In the genomic region with DNA sequence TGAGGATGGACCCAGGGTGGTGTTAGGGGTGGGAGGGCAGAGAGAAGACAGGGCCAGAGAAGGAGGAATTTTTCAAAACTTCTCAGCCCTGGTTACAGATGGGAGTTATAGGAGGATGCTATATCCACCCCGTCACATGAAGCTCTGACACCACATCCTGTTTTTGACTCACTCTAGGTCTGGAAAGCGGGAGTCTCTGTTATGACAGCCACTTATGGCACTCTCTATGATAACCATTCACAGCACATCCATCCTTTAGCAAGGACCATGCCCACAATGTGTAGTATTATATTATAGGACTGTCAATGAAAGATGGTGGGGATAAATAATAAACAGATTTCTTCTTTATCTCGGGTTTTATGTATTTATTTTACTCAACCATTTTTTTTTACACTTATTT, we compare ENCODE assay signal across 17 cellular contexts.
DNase-seq lines count a peak whose midpoint lies in the region; ATAC-seq and TF ChIP-seq lines count a peak whose summit lies in the region.
"Had no signal": no experiment of that assay in that cellular context is flagged by ENCODE, and none has a peak within 500 bp of the region (broad histone marks: within the 10 kb centered on the region; RNA-seq: fewer than 3 reads in every experiment).

No MANE protein-coding gene starts in this region.

- H2BK5ac ChIP-seq in mesenchymal stem cell (ENCODE audit: low read depth, low read length, poor library complexity, severe bottlenecking): no peak overlapping the region

- H2BK12ac ChIP-seq in mesenchymal stem cell (ENCODE audit: low read length in 2 of 2): no peak overlapping the region

- H3K4ac ChIP-seq in mesenchymal stem cell (ENCODE audit: low read depth in 1 of 2, low read length in 2 of 2): no peak overlapping the region

- H4K91ac ChIP-seq in mesenchymal stem cell (ENCODE audit: low read length): no peak overlapping the region

- H3K23ac ChIP-seq in mesenchymal stem cell (ENCODE audit: low read length in 2 of 2): no peak overlapping the region

- no peak overlapping the region for H2BK120ac ChIP-seq in mesenchymal stem cell (ENCODE audit: low read depth, low read length)

- DNase-seq in Daoy (ENCODE audit: low read depth): peak; percentile 41
- DNase-seq in LHCN-M2 (ENCODE audit: low read depth): peak; percentile 31
- DNase-seq in brain microvascular endothelial cell: peak; percentile 72
- peak; percentile 22 for DNase-seq in mesenchymal stem cell
- DNase-seq in foreskin melanocyte: no peak
- no peak for DNase-seq in NCI-H1436 treated with DMSO at 0.1 percent for 48 hours (lab: John Stamatoyannopoulos, UW)
- DNase-seq in coronary artery (ENCODE audit: low spot score): no peak
- DNase-seq: Caco-2; CD4-positive, alpha-beta T cell; H7; NCI-H1105 treated with DMSO at 0.1 percent for 48 hours; NCI-H187; NCI-H2107; NCI-H510A treated with DMSO at 0.1 percent for 48 hours; PC-3 had no signal

- no peak overlapping the region for H3K9ac ChIP-seq in mesenchymal stem cell (ENCODE audit: low read length)

- H3K27ac ChIP-seq in brain microvascular endothelial cell: peak overlapping the region; percentile 79
- H3K27ac ChIP-seq in mesenchymal stem cell (ENCODE audit: low read length, poor library complexity, severe bottlenecking): no peak overlapping the region
- H3K27ac ChIP-seq in coronary artery: no peak overlapping the region
- H3K27ac ChIP-seq: RWPE1 had no signal

- no peak overlapping the region for H3K4me3 ChIP-seq in brain microvascular endothelial cell (ENCODE audit: low read depth, low read length)
- no peak overlapping the region for H3K4me3 ChIP-seq in mesenchymal stem cell (ENCODE audit: insufficient read depth in 1 of 2, low read depth in 1 of 2, low read length in 2 of 2)
- H3K4me3 ChIP-seq in coronary artery: no peak overlapping the region

- H3K9me3 ChIP-seq in mesenchymal stem cell (ENCODE audit: control insufficient read depth, low read length): no peaks in the 10 kb centered on the region
- H3K9me3 ChIP-seq: Caco-2 had no signal

- TF ChIP-seq CTCF in brain microvascular endothelial cell (IDR thresholded peaks at IDR 0.05; ENCODE audit: low read depth, low read length, missing control alignments) (no peak), coronary artery (IDR thresholded peaks at IDR 0.05) (no peak)

- H3K27me3 ChIP-seq in brain microvascular endothelial cell (replicated peaks) (no peaks in the 10 kb centered on the region), mesenchymal stem cell (ENCODE audit: control insufficient read depth in 1 of 2, insufficient read depth in 1 of 2, low read length in 2 of 2) (peaks cover 0 to 2% of the 10 kb centered on the region in 2 experiments)

- H4K8ac ChIP-seq in mesenchymal stem cell (ENCODE audit: low read length): no peak overlapping the region

- no peak overlapping the region for H2AFZ ChIP-seq in mesenchymal stem cell (ENCODE audit: low read depth, low read length)

- H3K18ac ChIP-seq in mesenchymal stem cell (ENCODE audit: low read depth in 1 of 2, low read length in 2 of 2): no peak overlapping the region

- no peak overlapping the region for H2AK5ac ChIP-seq in mesenchymal stem cell (ENCODE audit: low read length, severe bottlenecking)

- H3K36me3 ChIP-seq in brain microvascular endothelial cell (replicated peaks) (no peaks in the 10 kb centered on the region), mesenchymal stem cell (ENCODE audit: control insufficient read depth in 1 of 2, insufficient read depth in 2 of 2, low read depth in 1 of 2, low read length in 2 of 2) (no peaks in the 10 kb centered on the region)

- ATAC-seq in GM18498 (IDR thresholded peaks at IDR 0.05; ENCODE audit: unreplicated experiment): no peak
- ATAC-seq: PC-3 had no signal

- no peaks in the 10 kb centered on the region for H3K79me1 ChIP-seq in mesenchymal stem cell (replicated peaks; ENCODE audit: low read length, poor library complexity, severe bottlenecking)

- H3K4me2 ChIP-seq in mesenchymal stem cell (ENCODE audit: low read length, poor library complexity, severe bottlenecking): no peak overlapping the region

- no CpG with 5 or more reads among the region's 3 CpGs for WGBS in mesenchymal stem cell

- in situ Hi-C loops in brain microvascular endothelial cell (cut with HindIII; ENCODE audit: low pct_ligation_motif_present, low sequenced_read_pairs): no loop called here

- no peak overlapping the region for H2BK15ac ChIP-seq in mesenchymal stem cell (ENCODE audit: low read depth, poor library complexity, severe bottlenecking)

- H3K14ac ChIP-seq in mesenchymal stem cell (ENCODE audit: low read length in 2 of 2): no peak overlapping the region

- H3K4me1 ChIP-seq in mesenchymal stem cell (ENCODE audit: control insufficient read depth, insufficient read depth, low read depth, low read length): peaks cover 1% of the 10 kb centered on the region
- H3K4me1 ChIP-seq: Caco-2 had no signal

Comparison
In these comparisons a context has a peak if more than half of its experiments do, and no peak if none do; other contexts are left out.
1. DNase-seq: peak in Daoy (single experiment), LHCN-M2 (single experiment), brain microvascular endothelial cell (single experiment) and mesenchymal stem cell (single experiment); none in foreskin melanocyte (single experiment), NCI-H1436 treated with DMSO at 0.1 percent for 48 hours (single experiment) and coronary artery (single experiment).